ENCODE assay signal across 1 cellular context in genomic region chr16:4474192-4474961, GRCh38.
TF ChIP-seq lines count a peak whose summit lies in the region.

Gene NMRAL1 (minus strand): TSS chr16:4474625. CDS start chr16:4474132, 493 bp downstream.

TF ChIP-seq in K562, 482 proteins besides CTCF, POLR2A, EP300 and RAD21 (continued from another document and continues in another):
- TF ChIP-seq FOXO4 (CRISPR knock-in tag; IDR thresholded peaks at IDR 0.05) (no peak), ZFPM2 (CRISPR knock-in tag; IDR thresholded peaks at IDR 0.05) (no peak), SNRNP70 (optimal IDR thresholded peaks at IDR 0.05; ENCODE audit: low read depth, low read length) (no peak), ZNF133 (CRISPR knock-in tag; IDR thresholded peaks at IDR 0.05) (no peak), MTA3 (IDR thresholded peaks at IDR 0.05; ENCODE audit: borderline replicate concordance) (no peak; the same call in 1 of the 2 replicates), ZZZ3 (IDR thresholded peaks at IDR 0.05) (peak; percentile 77; the same call in 1 of the 2 replicates), ZNF174 (CRISPR knock-in tag; IDR thresholded peaks at IDR 0.05) (no peak), ZNF586 (CRISPR knock-in tag; conservative IDR thresholded peaks at IDR 0.05) (no peak), ZNF644 (tag; IDR thresholded peaks at IDR 0.05; ENCODE audit: low read depth) (no peak), MBD2 (IDR thresholded peaks at IDR 0.05; ENCODE audit: borderline replicate concordance, low read depth) (peak; percentile 52; the same call in 1 of the 2 replicates), HDAC8 (tag; IDR thresholded peaks at IDR 0.05) (no peak), KLF6 (CRISPR knock-in tag; IDR thresholded peaks at IDR 0.05; ENCODE audit: borderline replicate concordance) (no peak), LCOR (CRISPR knock-in tag; IDR thresholded peaks at IDR 0.05) (peak; percentile 78; the same call in 1 of the 2 replicates), ATF6 (CRISPR knock-in tag; IDR thresholded peaks at IDR 0.05) (no peak), ZNF23 (CRISPR knock-in tag; IDR thresholded peaks at IDR 0.05) (no peak), ZNF431 (CRISPR knock-in tag; IDR thresholded peaks at IDR 0.05) (no peak), THAP7 (CRISPR knock-in tag; IDR thresholded peaks at IDR 0.05) (no peak), PPARD (CRISPR knock-in tag; IDR thresholded peaks at IDR 0.05) (no peak), ZBTB49 (CRISPR knock-in tag; IDR thresholded peaks at IDR 0.05; ENCODE audit: borderline replicate concordance) (no peak), ZHX1 (conservative IDR thresholded peaks at IDR 0.05; ENCODE audit: low read length) (0 out of 2 replicates have a peak, but pooled peaks have one; percentile 29), SIRT6 (IDR thresholded peaks at IDR 0.05; ENCODE audit: low read depth, low read length) (no peak), HNRNPK (IDR thresholded peaks at IDR 0.05; ENCODE audit: low read depth, low read length, poor library complexity, severe bottlenecking) (no peak), FOXM1 (IDR thresholded peaks at IDR 0.05; ENCODE audit: low read depth) (no peak), FOXM1 (CRISPR knock-in tag; IDR thresholded peaks at IDR 0.05; ENCODE audit: low read depth) (no peak), ZNF354B (CRISPR knock-in tag; IDR thresholded peaks at IDR 0.05) (no peak), RBM17 (IDR thresholded peaks at IDR 0.05; ENCODE audit: borderline replicate concordance, low read depth, low read length) (no peak), TFE3 (CRISPR knock-in tag; IDR thresholded peaks at IDR 0.05) (no peak), AFF1 (IDR thresholded peaks at IDR 0.05; ENCODE audit: low read depth in 1 of 2, partially characterized antibody in 2 of 2) (no peak), ZNF551 (CRISPR knock-in tag; IDR thresholded peaks at IDR 0.05) (no peak), KDM5B (IDR thresholded peaks at IDR 0.05; ENCODE audit: insufficient replicate concordance, low read depth, low read length) (peak; percentile 71), TRIM25 (IDR thresholded peaks at IDR 0.05; ENCODE audit: borderline replicate concordance) (no peak), ZNF609 (CRISPR knock-in tag; IDR thresholded peaks at IDR 0.05; ENCODE audit: borderline replicate concordance) (no peak), MTF1 (CRISPR knock-in tag; IDR thresholded peaks at IDR 0.05; ENCODE audit: borderline replicate concordance) (no peak), ZNF140 (CRISPR knock-in tag; IDR thresholded peaks at IDR 0.05) (no peak), KDM2B (CRISPR knock-in tag; IDR thresholded peaks at IDR 0.05) (no peak), MTA1 (IDR thresholded peaks at IDR 0.05; ENCODE audit: borderline replicate concordance) (no peak), ZKSCAN3 (CRISPR knock-in tag; IDR thresholded peaks at IDR 0.05) (no peak), CBX8 (IDR thresholded peaks at IDR 0.05; ENCODE audit: borderline replicate concordance, extremely low read depth, low read depth, low read length, poor library complexity, severe bottlenecking) (no peak), EZH2 (IDR thresholded peaks at IDR 0.05; ENCODE audit: borderline replicate concordance, low read depth, low read length) (no peak), TAF15 (IDR thresholded peaks at IDR 0.05; ENCODE audit: low read depth, low read length) (no peak)
